Comparison of ENCODE assay signal across 8 cellular contexts in the genomic region with DNA sequence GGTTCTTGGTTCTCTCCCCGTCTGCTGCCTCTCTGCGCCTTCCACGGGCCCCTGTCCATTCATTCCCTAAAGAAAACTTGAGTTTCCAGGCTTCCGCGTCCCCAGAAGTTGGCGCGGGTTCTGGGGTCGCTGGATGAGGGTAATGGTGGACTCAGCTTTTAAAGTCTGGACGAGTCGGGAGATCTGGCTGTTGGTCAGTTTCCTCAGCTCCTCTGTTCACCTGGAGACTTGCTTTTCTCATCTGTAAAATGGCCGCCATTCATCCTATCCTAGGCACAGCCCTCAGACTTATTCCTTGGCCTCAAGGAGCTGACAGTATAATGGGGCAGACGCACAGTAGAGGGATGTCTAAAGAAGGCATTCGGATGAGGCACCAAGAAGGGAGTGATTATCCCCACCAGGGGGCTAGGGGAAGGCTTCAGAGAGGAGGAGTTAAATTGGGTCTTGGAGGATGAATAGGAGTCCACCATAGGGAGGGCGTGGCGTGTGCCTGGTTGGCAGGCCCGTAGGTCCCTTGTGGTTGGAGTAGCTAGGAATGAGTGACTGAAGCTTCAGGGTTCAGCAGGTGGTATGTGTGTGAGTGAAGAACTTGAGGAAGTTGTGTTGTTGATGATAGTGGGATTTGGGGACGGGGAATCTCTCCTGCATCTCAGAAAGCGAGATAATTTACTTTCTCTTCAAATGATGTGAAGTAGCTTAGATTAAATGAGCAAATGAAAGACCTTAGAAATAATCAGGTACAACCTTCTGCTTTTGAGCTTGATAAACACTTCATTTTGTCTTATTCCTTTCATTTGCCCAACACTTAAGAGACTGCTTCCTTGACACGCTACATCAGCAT. TPM values are rescaled to one million over a fixed set of nuclear protein-coding genes. Genes with fewer than 3 reads are reported as not detected.
DNase-seq lines count a peak whose midpoint lies in the region; ATAC-seq lines count a peak whose summit lies in the region.

No MANE protein-coding gene starts in this region.

- H3K4me3 ChIP-seq in Karpas-422 (ENCODE audit: low read length) (peak overlapping the region; percentile 68), rectal smooth muscle tissue (ENCODE audit: low read length) (peak overlapping the region; percentile 84)

- peaks cover 8% of the 10 kb centered on the region; the same call in 1 of the 2 replicates for H3K36me3 ChIP-seq in Karpas-422 (ENCODE audit: insufficient read depth, low read length)
- H3K36me3 ChIP-seq in rectal smooth muscle tissue (ENCODE audit: control insufficient read depth, insufficient read depth, low read length) = no peaks in the 10 kb centered on the region

- H4K20me1 ChIP-seq in Karpas-422 (ENCODE audit: insufficient read depth, low read depth, low read length) = no peaks in the 10 kb centered on the region

- DNase-seq in ELR (ENCODE audit: low read depth) = peak; percentile 74
- DNase-seq in Karpas-422 = peak; percentile 52
- no peak for DNase-seq in activated T-cell treated with anti-CD3 and anti-CD28 coated beads, Interleukin-2, amount 50 U/mL, for 24 hours
- DNase-seq in foreskin melanocyte = peak; percentile 44

- H3K27me3 Mint-ChIP-seq in activated T-cell treated with anti-CD3 and anti-CD28 coated beads, Interleukin-2, amount 50 U/mL, for 24 hours = no peaks in the 10 kb centered on the region

- H3K9me2 ChIP-seq in Karpas-422 (replicated peaks; ENCODE audit: insufficient read depth, low read length) = no peaks in the 10 kb centered on the region

- H3K4me1 ChIP-seq in Karpas-422 (ENCODE audit: low read length) = peaks cover 9% of the 10 kb centered on the region
- H3K4me1 ChIP-seq in rectal smooth muscle tissue (ENCODE audit: control insufficient read depth, insufficient read depth, low read length) = no peaks in the 10 kb centered on the region

- H2AFZ ChIP-seq in Karpas-422 (ENCODE audit: low read length) = peak overlapping the region; percentile 27; the same call in 1 of the 2 replicates

- H3K27ac Mint-ChIP-seq in activated T-cell treated with anti-CD3 and anti-CD28 coated beads, Interleukin-2, amount 50 U/mL, for 24 hours = peak overlapping the region; percentile 92

- H3K4me3 Mint-ChIP-seq in activated T-cell treated with anti-CD3 and anti-CD28 coated beads, Interleukin-2, amount 50 U/mL, for 24 hours = peak overlapping the region; percentile 87

- peaks cover 37% of the 10 kb centered on the region for H3K36me3 Mint-ChIP-seq in activated T-cell treated with anti-CD3 and anti-CD28 coated beads, Interleukin-2, amount 50 U/mL, for 24 hours (ENCODE audit: low read depth)

- ATAC-seq in GM18861 (IDR thresholded peaks at IDR 0.05; ENCODE audit: unreplicated experiment) = no peak
- ATAC-seq in GM18867 (IDR thresholded peaks at IDR 0.05; ENCODE audit: unreplicated experiment) = no peak
- ATAC-seq in HG02884 (IDR thresholded peaks at IDR 0.05; ENCODE audit: unreplicated experiment) = no peak

- H3K27me3 ChIP-seq in Karpas-422 (ENCODE audit: low read length) (no peaks in the 10 kb centered on the region), rectal smooth muscle tissue (ENCODE audit: control insufficient read depth, insufficient read depth, low read length) (no peaks in the 10 kb centered on the region)

- H3K9ac ChIP-seq in Karpas-422 (ENCODE audit: low read length) (peak overlapping the region; percentile 73), rectal smooth muscle tissue (ENCODE audit: low read length) (peak overlapping the region; percentile 85)

- H3K27ac ChIP-seq in Karpas-422 (ENCODE audit: low read length) (peak overlapping the region; percentile 20; the same call in 1 of the 2 replicates), rectal smooth muscle tissue (ENCODE audit: low read depth, low read length) (peak overlapping the region; percentile 88)

- no peaks in the 10 kb centered on the region for H3K9me3 Mint-ChIP-seq in activated T-cell treated with anti-CD3 and anti-CD28 coated beads, Interleukin-2, amount 50 U/mL, for 24 hours

- peak overlapping the region; percentile 67 for H3K4me2 ChIP-seq in Karpas-422 (ENCODE audit: low read depth, low read length, poor library complexity, severe bottlenecking)

- H3K79me2 ChIP-seq in Karpas-422 (ENCODE audit: low read length) = peaks cover 7% of the 10 kb centered on the region; the same call in 1 of the 2 replicates

- peaks cover 24% of the 10 kb centered on the region for H3K4me1 Mint-ChIP-seq in activated T-cell treated with anti-CD3 and anti-CD28 coated beads, Interleukin-2, amount 50 U/mL, for 24 hours (ENCODE audit: low read depth)

- H3K9me3 ChIP-seq in Karpas-422 (ENCODE audit: low read length) = no peaks in the 10 kb centered on the region

RNA-seq across cellular contexts. Expression of a gene that starts 0.7 kb away (rescaled TPM):
- total RNA-seq in Karpas-422 (2014; rRNA removed; shearing (Covaris generic); ENCODE audit: low replicate concordance) = 4.7 and 6.6 TPM in 2 replicates

RNA-seq across cellular contexts. Expression of a gene that starts 32.4 kb away (rescaled TPM):
- total RNA-seq in Karpas-422 (2014; rRNA removed; shearing (Covaris generic); ENCODE audit: low replicate concordance) = 16.0 and 30.1 TPM in 2 replicates

RNA-seq across cellular contexts. Expression of a gene that starts 34.3 kb away (rescaled TPM):
- total RNA-seq in Karpas-422 (2014; rRNA removed; shearing (Covaris generic); ENCODE audit: low replicate concordance) = 38.0 and 40.6 TPM in 2 replicates
